27 cellular contexts compared by ENCODE assay signal in the genomic region with DNA sequence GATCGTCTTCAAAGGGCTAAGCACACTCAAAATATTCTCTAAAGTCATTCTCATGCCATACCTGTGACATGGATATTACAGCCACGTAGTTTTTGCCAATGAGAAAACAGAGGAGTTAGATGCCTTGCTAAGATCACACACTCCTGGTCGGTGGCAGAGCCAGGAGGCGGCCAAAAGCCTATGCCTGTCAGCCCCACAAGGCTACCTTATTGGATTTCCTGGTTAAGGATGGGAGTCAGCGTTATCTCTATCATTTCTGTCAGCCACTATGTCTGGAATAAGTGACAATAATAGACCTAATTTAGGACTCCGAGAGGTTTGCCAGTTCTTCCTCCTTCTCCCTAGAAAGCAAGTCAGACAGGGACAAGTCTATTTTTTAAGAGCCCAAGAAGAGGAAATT.
"Had no signal": no experiment of that assay in that cellular context is flagged by ENCODE, and none has a peak within 500 bp of the region (broad histone marks: within the 10 kb centered on the region; RNA-seq: fewer than 3 reads in every experiment).

No MANE protein-coding gene starts in this region.

- H3K36me3 Mint-ChIP-seq: activated CD8-positive, alpha-beta memory T cell treated with anti-CD3 and anti-CD28 coated beads, Interleukin-2, amount 10 ng/mL, durations not matched to agents 7 days and 5 days; activated naive CD8-positive, alpha-beta T cell had no signal

- H3K36me3 ChIP-seq: Peyer's patch, SJSA1 had no signal

- DNase-seq: activated B cell treated with CpG ODN at 0.5 μM for 24 hours; activated CD4-positive, alpha-beta T cell treated with anti-CD3 and anti-CD28 coated beads for 1 hour; activated CD4-positive, alpha-beta T cell treated with anti-CD3 and anti-CD28 coated beads, Interleukin-2, amount 10 ng/mL, durations not matched to agents 24 days and 14 days; activated CD4-positive, alpha-beta T cell treated with anti-CD3 and anti-CD28 coated beads, Interleukin-2, amount 50 U/mL, for 48 hours; activated CD8-positive, alpha-beta memory T cell treated with anti-CD3 and anti-CD28 coated beads, Interleukin-2, amount 10 ng/mL, durations not matched to agents 7 days and 5 days; activated effector memory CD4-positive, alpha-beta T cell treated with Interleukin-2 at 50 U/mL for 16 hours; activated naive CD4-positive, alpha-beta T cell; activated T-cell treated with anti-CD3 and anti-CD28 coated beads, Interleukin-2, amount 50 U/mL, for 24 hours; cerebellar nuclear complex; Karpas-422; MM.1S; NCI-H1105 treated with DMSO at 0.1 percent for 48 hours; NCI-H1436 treated with DMSO at 0.1 percent for 48 hours; NCI-H187; NCI-H2081; NCI-H446 treated with DMSO at 0.1 percent for 48 hours; NCI-H524 treated with DMSO at 0.1 percent for 48 hours; NCI-H774; NK-92 treated with Interleukin-12 subunit alpha and Interleukin-12 subunit beta, amount 100 ng/mL, for 24 hours; Peyer's patch; SHP77; T-helper 17 cell; T-helper 9 cell had no signal

- H3K4me1 Mint-ChIP-seq: activated CD4-positive, alpha-beta T cell treated with anti-CD3 and anti-CD28 coated beads, Interleukin-2, amount 10 ng/mL, durations not matched to agents 24 days and 14 days; activated CD8-positive, alpha-beta memory T cell treated with anti-CD3 and anti-CD28 coated beads, Interleukin-2, amount 10 ng/mL, durations not matched to agents 7 days and 5 days; T-helper 17 cell had no signal

- H3K27me3 Mint-ChIP-seq: activated B cell treated with CpG ODN at 0.5 μM for 24 hours; activated CD4-positive, alpha-beta T cell treated with anti-CD3 and anti-CD28 coated beads, Interleukin-2, amount 10 ng/mL, durations not matched to agents 24 days and 14 days; activated CD8-positive, alpha-beta memory T cell treated with anti-CD3 and anti-CD28 coated beads, Interleukin-2, amount 10 ng/mL, durations not matched to agents 7 days and 5 days had no signal

- H3K4me1 ChIP-seq: Peyer's patch had no signal

- H3K27ac ChIP-seq: Peyer's patch, SJSA1 had no signal

- H3K4me3 Mint-ChIP-seq: activated B cell treated with CpG ODN at 0.5 μM for 24 hours; activated CD4-positive, alpha-beta T cell treated with anti-CD3 and anti-CD28 coated beads, Interleukin-2, amount 10 ng/mL, durations not matched to agents 24 days and 14 days; activated CD8-positive, alpha-beta memory T cell treated with anti-CD3 and anti-CD28 coated beads, Interleukin-2, amount 10 ng/mL, durations not matched to agents 7 days and 5 days; activated naive CD8-positive, alpha-beta T cell; activated T-cell treated with anti-CD3 and anti-CD28 coated beads, Interleukin-2, amount 50 U/mL, for 24 hours; activated T-helper 1 cell treated with anti-CD3 and anti-CD28 coated beads, Interleukin-12 subunit alpha, Interleukin-12 subunit beta, Interleukin-2, Interleukin-4 antibody, amounts not matched to agents 30 ng/mL and 10 ng/mL and 1 ng/mL, durations not matched to agents 14 hours and 24 hours and 36 hours; T-helper 17 cell had no signal

- H3K27me3 ChIP-seq: Peyer's patch, SJSA1 had no signal

- H3K27ac Mint-ChIP-seq: activated B cell treated with CpG ODN at 0.5 μM for 24 hours; activated CD4-positive, alpha-beta T cell treated with anti-CD3 and anti-CD28 coated beads, Interleukin-2, amount 10 ng/mL, durations not matched to agents 24 days and 14 days; activated CD8-positive, alpha-beta memory T cell treated with anti-CD3 and anti-CD28 coated beads, Interleukin-2, amount 10 ng/mL, durations not matched to agents 7 days and 5 days; activated naive CD8-positive, alpha-beta T cell; activated T-cell treated with anti-CD3 and anti-CD28 coated beads, Interleukin-2, amount 50 U/mL, for 24 hours; activated T-helper 1 cell treated with anti-CD3 and anti-CD28 coated beads, Interleukin-12 subunit alpha, Interleukin-12 subunit beta, Interleukin-2, Interleukin-4 antibody, amounts not matched to agents 30 ng/mL and 10 ng/mL and 1 ng/mL, durations not matched to agents 14 hours and 24 hours and 36 hours; T-helper 17 cell had no signal

- H3K4me3 ChIP-seq: K562, Peyer's patch, SJSA1 had no signal

- H3K9me3 ChIP-seq: Peyer's patch had no signal

- H3K9me3 Mint-ChIP-seq: activated CD4-positive, alpha-beta T cell treated with anti-CD3 and anti-CD28 coated beads, Interleukin-2, amount 10 ng/mL, durations not matched to agents 24 days and 14 days; activated T-cell treated with anti-CD3 and anti-CD28 coated beads, Interleukin-2, amount 50 U/mL, for 24 hours; activated T-helper 1 cell treated with anti-CD3 and anti-CD28 coated beads, Interleukin-12 subunit alpha, Interleukin-12 subunit beta, Interleukin-2, Interleukin-4 antibody, amounts not matched to agents 30 ng/mL and 10 ng/mL and 1 ng/mL, durations not matched to agents 14 hours and 24 hours and 36 hours had no signal
